ENCODE assay signal across 9 cellular contexts in the genomic region with DNA sequence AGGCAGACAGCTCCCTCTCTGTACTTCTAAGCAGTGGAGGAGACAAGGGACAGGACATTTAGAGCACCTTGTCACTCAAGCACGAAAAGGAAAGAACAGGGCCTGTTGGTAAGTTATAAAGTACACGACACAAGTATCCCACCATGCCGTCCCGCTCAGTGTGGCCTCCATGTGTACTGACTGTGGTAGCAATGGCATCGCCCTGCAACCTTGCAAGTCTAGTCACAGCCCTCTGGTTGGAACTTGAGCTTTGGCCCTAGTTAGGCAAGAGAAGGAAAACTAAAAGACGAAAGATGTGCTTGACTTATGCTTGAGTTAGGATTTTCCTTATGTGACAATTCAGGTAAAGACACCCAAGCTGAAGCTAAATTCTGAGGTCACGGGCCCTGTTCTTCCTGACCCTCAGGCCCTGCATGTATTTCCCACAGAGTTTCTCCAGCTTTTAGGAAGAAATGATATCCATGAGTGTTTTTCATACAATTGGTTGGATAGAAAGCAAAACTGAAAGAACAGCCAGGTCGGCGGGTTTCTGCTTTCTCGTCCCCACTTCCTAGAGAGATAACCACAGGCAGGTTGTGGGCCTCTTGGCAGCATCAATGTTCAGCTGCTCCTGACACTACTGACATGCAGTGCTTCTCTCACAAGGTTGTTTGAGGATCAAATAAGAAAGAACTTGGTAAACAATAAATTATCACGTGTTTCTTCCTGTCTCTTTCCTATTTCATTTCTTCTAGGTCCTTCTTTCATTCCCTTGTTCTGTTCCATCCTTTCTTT.
DNase-seq lines count a peak whose midpoint lies in the region; ATAC-seq lines count a peak whose summit lies in the region.
"Had no signal": no experiment of that assay in that cellular context is flagged by ENCODE, and none has a peak within 500 bp of the region (broad histone marks: within the 10 kb centered on the region; RNA-seq: fewer than 3 reads in every experiment).

No MANE protein-coding gene starts in this region.

- ATAC-seq in GM19351 (IDR thresholded peaks at IDR 0.05; ENCODE audit: unreplicated experiment) (peak; percentile 77), HG03045 (IDR thresholded peaks at IDR 0.05; ENCODE audit: unreplicated experiment) (peak; percentile 94)
- ATAC-seq: Panc1 had no signal

- peak; percentile 21 to 34 for DNase-seq in activated CD4-positive, alpha-beta T cell treated with anti-CD3 and anti-CD28 coated beads, Interleukin-2, amount 50 U/mL, for 48 hours
- DNase-seq in stimulated activated CD8-positive, alpha-beta memory T cell treated with anti-CD3 and anti-CD28 coated beads, Interleukin-12 subunit alpha, Interleukin-12 subunit beta, amount 100 ng/mL, for 1 hour (ENCODE audit: low read depth), result peak; percentile 3
- DNase-seq in kidney tubule cell (ENCODE audit: low spot score), result no peak
- DNase-seq in NCI-H2196 (lab: John Stamatoyannopoulos, UW; ENCODE audit: unreplicated experiment), result no peak
- DNase-seq in cerebellum (ENCODE audit: low spot score), result no peak
- no peak for DNase-seq in T1000 (lab: John Stamatoyannopoulos, UW)

Comparison
In these comparisons a context has a peak if more than half of its experiments do, and no peak if none do; other contexts are left out.
1. DNase-seq: peak in activated CD4-positive, alpha-beta T cell treated with anti-CD3 and anti-CD28 coated beads, Interleukin-2, amount 50 U/mL, for 48 hours (2 of 2) and stimulated activated CD8-positive, alpha-beta memory T cell treated with anti-CD3 and anti-CD28 coated beads, Interleukin-12 subunit alpha, Interleukin-12 subunit beta, amount 100 ng/mL, for 1 hour (single experiment); none in kidney tubule cell (single experiment), NCI-H2196 (single experiment), cerebellum (single experiment) and T1000 (single experiment).